Comparison of ENCODE assay signal across 8 cellular contexts in the genomic region with DNA sequence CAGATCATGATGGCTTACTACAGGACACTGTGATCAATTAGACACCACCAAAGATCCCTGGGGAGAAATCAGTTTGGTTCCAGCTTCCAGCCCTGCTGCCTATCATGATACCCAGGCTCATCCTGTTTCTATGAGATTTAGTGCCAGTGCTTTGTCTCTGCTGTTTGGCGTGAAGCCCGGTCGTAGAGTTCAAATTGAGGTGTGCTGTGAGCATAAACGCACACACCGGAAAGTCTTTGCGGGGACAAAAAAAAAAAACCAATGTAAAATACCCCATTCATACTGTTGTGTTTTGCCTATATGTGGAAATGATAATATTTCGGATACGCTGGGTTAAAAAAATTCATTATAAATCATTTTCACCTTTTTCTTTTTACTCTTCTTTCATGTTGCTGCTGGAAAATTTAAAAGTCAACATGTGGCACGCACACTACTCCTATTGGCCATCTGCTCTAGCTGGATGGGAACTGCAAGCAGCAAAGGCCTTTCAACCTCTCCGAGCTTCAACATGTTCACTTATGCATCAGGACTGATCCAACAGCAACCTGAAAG. TPM values are rescaled to one million over a fixed set of nuclear protein-coding genes. Genes with fewer than 3 reads are reported as not detected.
DNase-seq lines count a peak whose midpoint lies in the region; ATAC-seq, FAIRE-seq and TF ChIP-seq lines count a peak whose summit lies in the region.

No MANE protein-coding gene starts in this region.

- in situ Hi-C loops in astrocyte of the spinal cord (cut with HindIII; ENCODE audit: low sequenced_read_pairs), result no loop called here

- peak; percentile 63 for DNase-seq in DMS153 (lab: John Stamatoyannopoulos, UW)
- DNase-seq in NCI-H1105 (lab: John Stamatoyannopoulos, UW), result peak; percentile 70
- DNase-seq in astrocyte of the spinal cord (ENCODE audit: low read depth, low spot score), result no peak
- peak; percentile 35 to 90 for DNase-seq in lung microvascular endothelial cell (ENCODE audit: low read depth in 2 of 2)
- DNase-seq in H54 (ENCODE audit: insufficient read length, low spot score), result no peak
- no peak for DNase-seq in activated CD4-positive, alpha-beta T cell treated with anti-CD3 and anti-CD28 coated beads for 1 hour

- no peak for FAIRE-seq in H54 (lab: Jason Lieb, UNC)

- TF ChIP-seq CTCF in astrocyte of the spinal cord (IDR thresholded peaks at IDR 0.05; ENCODE audit: low read depth, low read length), result no peak

- ATAC-seq in HG02763 (IDR thresholded peaks at IDR 0.05; ENCODE audit: unreplicated experiment), result no peak
- ATAC-seq in GM19463 (IDR thresholded peaks at IDR 0.05; ENCODE audit: unreplicated experiment), result no peak

- no peak for TF ChIP-seq POLR2A in H54 (IDR thresholded peaks at IDR 0.05; ENCODE audit: low read depth, low read length)

- peak overlapping the region; percentile 40 for H3K4me3 ChIP-seq in astrocyte of the spinal cord (ENCODE audit: low read depth, low read length)

RNA-seq across cellular contexts. Expression of a gene that starts 0.6 kb away (rescaled TPM):
- 31.8 and 34.5 TPM in 2 replicates for total RNA-seq in lung microvascular endothelial cell

RNA-seq across cellular contexts. Expression of a gene that starts 11.2 kb away (rescaled TPM):
- 6.5 and 7.9 TPM in 2 replicates for total RNA-seq in lung microvascular endothelial cell

RNA-seq across cellular contexts. Expression of a gene that starts 43.2 kb away (rescaled TPM):
- 21.4 and 24.8 TPM in 2 replicates for total RNA-seq in lung microvascular endothelial cell

Comparison
In these comparisons a context has a peak if more than half of its experiments do, and no peak if none do; other contexts are left out.
1. DNase-seq: peak in DMS153 (single experiment), NCI-H1105 (single experiment) and lung microvascular endothelial cell (2 of 2); none in astrocyte of the spinal cord (single experiment), H54 (single experiment) and activated CD4-positive, alpha-beta T cell treated with anti-CD3 and anti-CD28 coated beads for 1 hour (single experiment).